ENCODE assay signal across 1 cellular context in the genomic region with DNA sequence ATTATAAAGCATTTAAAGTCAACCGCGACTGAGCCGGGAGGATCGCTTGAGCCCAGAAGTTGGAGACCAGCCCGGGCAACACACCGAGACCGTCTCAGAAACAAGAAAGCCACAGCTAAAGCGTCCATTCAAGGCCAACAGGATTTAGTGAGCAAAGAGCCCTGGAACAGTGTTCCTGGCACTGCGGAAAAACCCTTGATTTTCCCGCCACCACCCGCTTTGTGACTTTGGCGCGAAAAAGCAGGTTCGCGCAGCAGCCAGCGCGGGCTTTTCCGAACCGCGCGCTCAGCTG.
TF ChIP-seq lines count a peak whose summit lies in the region.

No MANE protein-coding gene starts in this region.

TF ChIP-seq in HepG2, 621 proteins besides CTCF, POLR2A, EP300 and RAD21 (continued from another document and continues in another):
- TF ChIP-seq ZNF616 (CRISPR knock-in tag; IDR thresholded peaks at IDR 0.05; ENCODE audit: low read depth) = no peak; the same call in 1 of the 2 replicates
- 0 out of 2 replicates have a peak, but pooled peaks have one; percentile 37 for TF ChIP-seq ZNF383 (CRISPR knock-in tag; IDR thresholded peaks at IDR 0.05; ENCODE audit: borderline replicate concordance)
- TF ChIP-seq NCOR1 (IDR thresholded peaks at IDR 0.05; ENCODE audit: borderline replicate concordance, low read length) = no peak
- TF ChIP-seq ZNF552 (CRISPR knock-in tag; IDR thresholded peaks at IDR 0.05; ENCODE audit: borderline replicate concordance) = no peak
- no peak for TF ChIP-seq CBX2 (IDR thresholded peaks at IDR 0.05; ENCODE audit: low read depth, low read length)
- peak; percentile 100; the same call in 1 of the 2 replicates for TF ChIP-seq CBX2 (CRISPR knock-in tag; IDR thresholded peaks at IDR 0.05; ENCODE audit: low read depth)
- TF ChIP-seq TAF1 (CRISPR knock-in tag; IDR thresholded peaks at IDR 0.05) = no peak
- peak; percentile 97; the same call in 1 of the 2 replicates for TF ChIP-seq ZNF256 (CRISPR knock-in tag; conservative IDR thresholded peaks at IDR 0.05)
- TF ChIP-seq, protein P1, sequence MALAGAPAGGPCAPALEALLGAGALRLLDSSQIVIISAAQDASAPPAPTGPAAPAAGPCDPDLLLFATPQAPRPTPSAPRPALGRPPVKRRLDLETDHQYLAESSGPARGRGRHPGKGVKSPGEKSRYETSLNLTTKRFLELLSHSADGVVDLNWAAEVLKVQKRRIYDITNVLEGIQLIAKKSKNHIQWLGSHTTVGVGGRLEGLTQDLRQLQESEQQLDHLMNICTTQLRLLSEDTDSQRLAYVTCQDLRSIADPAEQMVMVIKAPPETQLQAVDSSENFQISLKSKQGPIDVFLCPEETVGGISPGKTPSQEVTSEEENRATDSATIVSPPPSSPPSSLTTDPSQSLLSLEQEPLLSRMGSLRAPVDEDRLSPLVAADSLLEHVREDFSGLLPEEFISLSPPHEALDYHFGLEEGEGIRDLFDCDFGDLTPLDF (CRISPR knock-in tag; IDR thresholded peaks at IDR 0.05) = no peak; the same call in 1 of the 2 replicates
- TF ChIP-seq ZNF264 (CRISPR knock-in tag; IDR thresholded peaks at IDR 0.05) = no peak
- TF ChIP-seq MED8 (CRISPR knock-in tag; IDR thresholded peaks at IDR 0.05; ENCODE audit: insufficient replicate concordance) = peak; percentile 88
- peak; percentile 23; the same call in 1 of the 2 replicates for TF ChIP-seq ZNF619 (CRISPR knock-in tag; IDR thresholded peaks at IDR 0.05)
- TF ChIP-seq, protein P2, sequence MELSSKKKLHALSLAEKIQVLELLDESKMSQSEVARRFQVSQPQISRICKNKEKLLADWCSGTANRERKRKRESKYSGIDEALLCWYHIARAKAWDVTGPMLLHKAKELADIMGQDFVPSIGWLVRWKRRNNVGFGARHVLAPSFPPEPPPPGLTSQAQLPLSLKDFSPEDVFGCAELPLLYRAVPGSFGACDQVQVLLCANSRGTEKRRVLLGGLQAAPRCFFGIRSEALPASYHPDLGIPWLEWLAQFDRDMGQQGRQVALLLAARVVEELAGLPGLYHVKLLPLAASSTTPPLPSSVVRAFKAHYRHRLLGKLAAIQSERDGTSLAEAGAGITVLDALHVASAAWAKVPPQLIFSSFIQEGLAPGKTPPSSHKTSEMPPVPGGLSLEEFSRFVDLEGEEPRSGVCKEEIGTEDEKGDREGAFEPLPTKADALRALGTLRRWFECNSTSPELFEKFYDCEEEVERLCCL (CRISPR knock-in tag; IDR thresholded peaks at IDR 0.05; ENCODE audit: borderline replicate concordance) = 0 out of 2 replicates have a peak, but pooled peaks have one; percentile 99
- TF ChIP-seq ZNF282 (IDR thresholded peaks at IDR 0.05; ENCODE audit: partially characterized antibody) = no peak
- TF ChIP-seq, protein P3, sequence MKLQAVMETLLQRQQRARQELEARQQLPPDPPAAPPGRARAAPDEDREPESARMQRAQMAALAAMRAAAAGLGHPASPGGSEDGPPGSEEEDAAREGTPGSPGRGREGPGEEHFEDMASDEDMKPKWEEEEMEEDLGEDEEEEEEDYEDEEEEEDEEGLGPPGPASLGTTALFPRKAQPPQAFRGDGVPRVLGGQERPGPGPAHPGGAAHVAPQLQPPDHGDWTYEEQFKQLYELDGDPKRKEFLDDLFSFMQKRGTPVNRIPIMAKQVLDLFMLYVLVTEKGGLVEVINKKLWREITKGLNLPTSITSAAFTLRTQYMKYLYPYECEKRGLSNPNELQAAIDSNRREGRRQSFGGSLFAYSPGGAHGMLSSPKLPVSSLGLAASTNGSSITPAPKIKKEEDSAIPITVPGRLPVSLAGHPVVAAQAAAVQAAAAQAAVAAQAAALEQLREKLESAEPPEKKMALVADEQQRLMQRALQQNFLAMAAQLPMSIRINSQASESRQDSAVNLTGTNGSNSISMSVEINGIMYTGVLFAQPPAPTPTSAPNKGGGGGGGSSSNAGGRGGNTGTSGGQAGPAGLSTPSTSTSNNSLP (IDR thresholded peaks at IDR 0.05; ENCODE audit: low read depth, low read length) = no peak
- TF ChIP-seq NFE2L2 (IDR thresholded peaks at IDR 0.05; ENCODE audit: low read length) = no peak
- TF ChIP-seq CBX1 (IDR thresholded peaks at IDR 0.05; ENCODE audit: low read depth) = no peak
- no peak for TF ChIP-seq ZNF780A (CRISPR knock-in tag; IDR thresholded peaks at IDR 0.05)
- TF ChIP-seq YY1 (IDR thresholded peaks at IDR 0.05; ENCODE audit: insufficient read depth, insufficient replicate concordance, low read depth, low read length) = no peak
- TF ChIP-seq, protein P4, sequence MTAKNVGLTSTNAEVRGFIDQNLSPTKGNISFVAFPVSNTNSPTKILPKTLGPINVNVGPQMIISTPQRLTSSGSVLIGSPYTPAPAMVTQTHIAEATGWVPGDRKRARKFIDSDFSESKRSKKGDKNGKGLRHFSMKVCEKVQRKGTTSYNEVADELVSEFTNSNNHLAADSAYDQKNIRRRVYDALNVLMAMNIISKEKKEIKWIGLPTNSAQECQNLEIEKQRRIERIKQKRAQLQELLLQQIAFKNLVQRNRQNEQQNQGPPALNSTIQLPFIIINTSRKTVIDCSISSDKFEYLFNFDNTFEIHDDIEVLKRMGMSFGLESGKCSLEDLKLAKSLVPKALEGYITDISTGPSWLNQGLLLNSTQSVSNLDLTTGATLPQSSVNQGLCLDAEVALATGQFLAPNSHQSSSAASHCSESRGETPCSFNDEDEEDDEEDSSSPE (CRISPR knock-in tag; IDR thresholded peaks at IDR 0.05) = peak; percentile 100
- no peak for TF ChIP-seq CHD4 (IDR thresholded peaks at IDR 0.05; ENCODE audit: borderline replicate concordance, low read length)
- no peak for TF ChIP-seq HDAC2 (CRISPR knock-in tag; IDR thresholded peaks at IDR 0.05)
- peak; percentile 97; the same call in 1 of the 3 replicates for TF ChIP-seq MXI1 (IDR thresholded peaks at IDR 0.05; ENCODE audit: borderline replicate concordance, low read depth, low read length)
- TF ChIP-seq, protein P5, sequence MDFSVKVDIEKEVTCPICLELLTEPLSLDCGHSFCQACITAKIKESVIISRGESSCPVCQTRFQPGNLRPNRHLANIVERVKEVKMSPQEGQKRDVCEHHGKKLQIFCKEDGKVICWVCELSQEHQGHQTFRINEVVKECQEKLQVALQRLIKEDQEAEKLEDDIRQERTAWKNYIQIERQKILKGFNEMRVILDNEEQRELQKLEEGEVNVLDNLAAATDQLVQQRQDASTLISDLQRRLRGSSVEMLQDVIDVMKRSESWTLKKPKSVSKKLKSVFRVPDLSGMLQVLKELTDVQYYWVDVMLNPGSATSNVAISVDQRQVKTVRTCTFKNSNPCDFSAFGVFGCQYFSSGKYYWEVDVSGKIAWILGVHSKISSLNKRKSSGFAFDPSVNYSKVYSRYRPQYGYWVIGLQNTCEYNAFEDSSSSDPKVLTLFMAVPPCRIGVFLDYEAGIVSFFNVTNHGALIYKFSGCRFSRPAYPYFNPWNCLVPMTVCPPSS (IDR thresholded peaks at IDR 0.05) = no peak
- TF ChIP-seq ZBTB21 (CRISPR knock-in tag; IDR thresholded peaks at IDR 0.05) = peak; percentile 62; the same call in 1 of the 2 replicates
- no peak for TF ChIP-seq ZNF850 (CRISPR knock-in tag; conservative IDR thresholded peaks at IDR 0.05)
- peak; percentile 99 for TF ChIP-seq ISX (CRISPR knock-in tag; conservative IDR thresholded peaks at IDR 0.05)
- no peak for TF ChIP-seq NR2F2 (IDR thresholded peaks at IDR 0.05; ENCODE audit: borderline replicate concordance, low read depth)
- TF ChIP-seq, protein P6, sequence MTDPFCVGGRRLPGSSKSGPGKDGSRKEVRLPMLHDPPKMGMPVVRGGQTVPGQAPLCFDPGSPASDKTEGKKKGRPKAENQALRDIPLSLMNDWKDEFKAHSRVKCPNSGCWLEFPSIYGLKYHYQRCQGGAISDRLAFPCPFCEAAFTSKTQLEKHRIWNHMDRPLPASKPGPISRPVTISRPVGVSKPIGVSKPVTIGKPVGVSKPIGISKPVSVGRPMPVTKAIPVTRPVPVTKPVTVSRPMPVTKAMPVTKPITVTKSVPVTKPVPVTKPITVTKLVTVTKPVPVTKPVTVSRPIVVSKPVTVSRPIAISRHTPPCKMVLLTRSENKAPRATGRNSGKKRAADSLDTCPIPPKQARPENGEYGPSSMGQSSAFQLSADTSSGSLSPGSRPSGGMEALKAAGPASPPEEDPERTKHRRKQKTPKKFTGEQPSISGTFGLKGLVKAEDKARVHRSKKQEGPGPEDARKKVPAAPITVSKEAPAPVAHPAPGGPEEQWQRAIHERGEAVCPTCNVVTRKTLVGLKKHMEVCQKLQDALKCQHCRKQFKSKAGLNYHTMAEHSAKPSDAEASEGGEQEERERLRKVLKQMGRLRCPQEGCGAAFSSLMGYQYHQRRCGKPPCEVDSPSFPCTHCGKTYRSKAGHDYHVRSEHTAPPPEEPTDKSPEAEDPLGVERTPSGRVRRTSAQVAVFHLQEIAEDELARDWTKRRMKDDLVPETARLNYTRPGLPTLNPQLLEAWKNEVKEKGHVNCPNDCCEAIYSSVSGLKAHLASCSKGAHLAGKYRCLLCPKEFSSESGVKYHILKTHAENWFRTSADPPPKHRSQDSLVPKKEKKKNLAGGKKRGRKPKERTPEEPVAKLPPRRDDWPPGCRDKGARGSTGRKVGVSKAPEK (CRISPR knock-in tag; IDR thresholded peaks at IDR 0.05; ENCODE audit: borderline replicate concordance) = no peak
- TF ChIP-seq JUN (CRISPR knock-in tag; IDR thresholded peaks at IDR 0.05) = no peak; the same call in 1 of the 2 replicates
- TF ChIP-seq MAFF (IDR thresholded peaks at IDR 0.05; ENCODE audit: low read depth, low read length) = no peak
- no peak for TF ChIP-seq SP140L (CRISPR knock-in tag; IDR thresholded peaks at IDR 0.05; ENCODE audit: borderline replicate concordance)
- no peak; the same call in 1 of the 2 replicates for TF ChIP-seq KMT2B (CRISPR knock-in tag; IDR thresholded peaks at IDR 0.05)
- TF ChIP-seq, protein P7, sequence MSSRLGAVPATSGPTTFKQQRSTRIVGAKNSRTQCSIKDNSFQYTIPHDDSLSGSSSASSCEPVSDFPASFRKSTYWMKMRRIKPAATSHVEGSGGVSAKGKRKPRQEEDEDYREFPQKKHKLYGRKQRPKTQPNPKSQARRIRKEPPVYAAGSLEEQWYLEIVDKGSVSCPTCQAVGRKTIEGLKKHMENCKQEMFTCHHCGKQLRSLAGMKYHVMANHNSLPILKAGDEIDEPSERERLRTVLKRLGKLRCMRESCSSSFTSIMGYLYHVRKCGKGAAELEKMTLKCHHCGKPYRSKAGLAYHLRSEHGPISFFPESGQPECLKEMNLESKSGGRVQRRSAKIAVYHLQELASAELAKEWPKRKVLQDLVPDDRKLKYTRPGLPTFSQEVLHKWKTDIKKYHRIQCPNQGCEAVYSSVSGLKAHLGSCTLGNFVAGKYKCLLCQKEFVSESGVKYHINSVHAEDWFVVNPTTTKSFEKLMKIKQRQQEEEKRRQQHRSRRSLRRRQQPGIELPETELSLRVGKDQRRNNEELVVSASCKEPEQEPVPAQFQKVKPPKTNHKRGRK (CRISPR knock-in tag; IDR thresholded peaks at IDR 0.05) = no peak
- no peak for TF ChIP-seq POLR2AphosphoS2 (IDR thresholded peaks at IDR 0.05; ENCODE audit: low read depth, low read length)
- no peak for TF ChIP-seq ZNF225 (CRISPR knock-in tag; IDR thresholded peaks at IDR 0.05)
- TF ChIP-seq TRIM24 (CRISPR knock-in tag; IDR thresholded peaks at IDR 0.05) = no peak
- TF ChIP-seq ZNF224 (CRISPR knock-in tag; IDR thresholded peaks at IDR 0.05) = no peak
- TF ChIP-seq ZNF768 (CRISPR knock-in tag; IDR thresholded peaks at IDR 0.05) = no peak; the same call in 1 of the 2 replicates
- no peak for TF ChIP-seq ATF7-NPFF (CRISPR knock-in tag; IDR thresholded peaks at IDR 0.05; ENCODE audit: low read depth)
- no peak for TF ChIP-seq HNRNPH1 (optimal IDR thresholded peaks at IDR 0.05; ENCODE audit: low read depth, low read length)
- no peak for TF ChIP-seq ZNF724P (CRISPR knock-in tag; IDR thresholded peaks at IDR 0.05; ENCODE audit: borderline replicate concordance)
- peak; percentile 99; the same call in 1 of the 2 replicates for TF ChIP-seq ZNF83 (CRISPR knock-in tag; IDR thresholded peaks at IDR 0.05; ENCODE audit: borderline replicate concordance)
- TF ChIP-seq, protein P8, sequence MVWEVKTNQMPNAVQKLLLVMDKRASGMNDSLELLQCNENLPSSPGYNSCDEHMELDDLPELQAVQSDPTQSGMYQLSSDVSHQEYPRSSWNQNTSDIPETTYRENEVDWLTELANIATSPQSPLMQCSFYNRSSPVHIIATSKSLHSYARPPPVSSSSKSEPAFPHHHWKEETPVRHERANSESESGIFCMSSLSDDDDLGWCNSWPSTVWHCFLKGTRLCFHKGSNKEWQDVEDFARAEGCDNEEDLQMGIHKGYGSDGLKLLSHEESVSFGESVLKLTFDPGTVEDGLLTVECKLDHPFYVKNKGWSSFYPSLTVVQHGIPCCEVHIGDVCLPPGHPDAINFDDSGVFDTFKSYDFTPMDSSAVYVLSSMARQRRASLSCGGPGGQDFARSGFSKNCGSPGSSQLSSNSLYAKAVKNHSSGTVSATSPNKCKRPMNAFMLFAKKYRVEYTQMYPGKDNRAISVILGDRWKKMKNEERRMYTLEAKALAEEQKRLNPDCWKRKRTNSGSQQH (CRISPR knock-in tag; IDR thresholded peaks at IDR 0.05; ENCODE audit: low read depth) = peak; percentile 66; the same call in 1 of the 2 replicates
- TF ChIP-seq ZNF510 (CRISPR knock-in tag; IDR thresholded peaks at IDR 0.05; ENCODE audit: low read depth) = peak; percentile 100; the same call in 1 of the 2 replicates
- no peak for TF ChIP-seq SKI (IDR thresholded peaks at IDR 0.05; ENCODE audit: partially characterized antibody)
- no peak for TF ChIP-seq FOXK1 (CRISPR knock-in tag; IDR thresholded peaks at IDR 0.05; ENCODE audit: borderline replicate concordance, low read depth)
- TF ChIP-seq, protein P9, sequence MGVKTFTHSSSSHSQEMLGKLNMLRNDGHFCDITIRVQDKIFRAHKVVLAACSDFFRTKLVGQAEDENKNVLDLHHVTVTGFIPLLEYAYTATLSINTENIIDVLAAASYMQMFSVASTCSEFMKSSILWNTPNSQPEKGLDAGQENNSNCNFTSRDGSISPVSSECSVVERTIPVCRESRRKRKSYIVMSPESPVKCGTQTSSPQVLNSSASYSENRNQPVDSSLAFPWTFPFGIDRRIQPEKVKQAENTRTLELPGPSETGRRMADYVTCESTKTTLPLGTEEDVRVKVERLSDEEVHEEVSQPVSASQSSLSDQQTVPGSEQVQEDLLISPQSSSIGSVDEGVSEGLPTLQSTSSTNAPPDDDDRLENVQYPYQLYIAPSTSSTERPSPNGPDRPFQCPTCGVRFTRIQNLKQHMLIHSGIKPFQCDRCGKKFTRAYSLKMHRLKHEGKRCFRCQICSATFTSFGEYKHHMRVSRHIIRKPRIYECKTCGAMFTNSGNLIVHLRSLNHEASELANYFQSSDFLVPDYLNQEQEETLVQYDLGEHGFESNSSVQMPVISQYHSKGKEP (CRISPR knock-in tag; IDR thresholded peaks at IDR 0.05) = peak; percentile 92; the same call in 1 of the 2 replicates
- TF ChIP-seq, protein P10, sequence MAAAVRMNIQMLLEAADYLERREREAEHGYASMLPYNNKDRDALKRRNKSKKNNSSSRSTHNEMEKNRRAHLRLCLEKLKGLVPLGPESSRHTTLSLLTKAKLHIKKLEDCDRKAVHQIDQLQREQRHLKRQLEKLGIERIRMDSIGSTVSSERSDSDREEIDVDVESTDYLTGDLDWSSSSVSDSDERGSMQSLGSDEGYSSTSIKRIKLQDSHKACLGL (CRISPR knock-in tag; IDR thresholded peaks at IDR 0.05) = no peak; the same call in 1 of the 2 replicates
- no peak for TF ChIP-seq SP2 (CRISPR knock-in tag; IDR thresholded peaks at IDR 0.05)
- no peak for TF ChIP-seq SAP130 (CRISPR knock-in tag; IDR thresholded peaks at IDR 0.05; ENCODE audit: low read depth)
- no peak for TF ChIP-seq GZF1 (CRISPR knock-in tag; IDR thresholded peaks at IDR 0.05)
- no peak for TF ChIP-seq ATAD3A (CRISPR knock-in tag; IDR thresholded peaks at IDR 0.05)
- peak; percentile 94 for TF ChIP-seq TOE1 (CRISPR knock-in tag; IDR thresholded peaks at IDR 0.05)
- no peak for TF ChIP-seq NFRKB (IDR thresholded peaks at IDR 0.05)
- no peak for TF ChIP-seq TEAD3 (CRISPR knock-in tag; optimal IDR thresholded peaks at IDR 0.05; ENCODE audit: borderline replicate concordance)
- TF ChIP-seq MZF1 (CRISPR knock-in tag; IDR thresholded peaks at IDR 0.05; ENCODE audit: borderline replicate concordance) = no peak
